1 cellular context compared by ENCODE assay signal in the genomic region with DNA sequence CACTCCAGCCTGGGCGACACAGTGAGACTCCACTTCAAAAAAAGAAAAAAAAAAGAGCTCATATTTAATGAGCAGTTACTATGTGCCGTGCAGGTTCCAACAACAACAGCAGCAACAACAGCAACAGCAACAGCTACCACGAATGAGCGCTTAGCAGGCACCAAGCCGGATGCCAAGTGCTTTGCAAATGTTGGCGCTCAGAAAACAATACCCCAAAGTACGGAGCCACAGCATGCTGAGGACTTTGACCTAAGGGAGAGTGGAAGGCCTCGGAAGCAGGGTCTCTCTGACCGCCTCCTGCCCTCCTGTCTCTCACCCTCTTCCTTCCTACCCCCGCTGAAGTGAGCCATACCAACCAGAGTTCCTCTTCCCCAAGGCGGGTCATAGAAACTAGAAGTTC.
TF ChIP-seq lines count a peak whose summit lies in the region.

No MANE protein-coding gene starts in this region.

TF ChIP-seq in HepG2, 621 proteins besides CTCF, POLR2A, EP300 and RAD21 (continued from another document):
- TF ChIP-seq ZNF205 (CRISPR knock-in tag; IDR thresholded peaks at IDR 0.05) (peak; percentile 98), ZNF12 (CRISPR knock-in tag; IDR thresholded peaks at IDR 0.05) (no peak), ZNF576 (CRISPR knock-in tag; IDR thresholded peaks at IDR 0.05) (no peak)
